In the genomic region with DNA sequence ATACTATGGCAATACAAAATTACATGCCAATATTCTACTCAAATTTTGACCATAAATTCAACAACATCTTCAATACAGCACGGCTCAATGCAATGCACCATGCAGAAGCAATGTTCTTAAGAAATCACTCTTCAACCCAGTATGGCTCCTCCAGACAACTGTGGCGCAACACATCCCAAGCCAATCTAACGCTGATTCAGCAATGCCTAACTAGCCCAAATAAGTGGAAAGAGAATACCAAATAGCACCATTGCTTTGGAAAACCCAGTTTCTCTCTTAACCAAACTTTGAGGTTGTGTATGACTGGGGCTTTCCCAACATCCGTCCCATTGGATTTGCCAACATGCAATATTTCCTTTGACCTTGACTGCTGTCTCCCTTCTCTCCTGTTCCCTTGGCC, we compare ENCODE assay signal across 26 cellular contexts.
"Had no signal": no experiment of that assay in that cellular context is flagged by ENCODE, and none has a peak within 500 bp of the region (broad histone marks: within the 10 kb centered on the region; RNA-seq: fewer than 3 reads in every experiment).

No MANE protein-coding gene starts in this region.

- ATAC-seq: activated naive CD4-positive, alpha-beta T cell treated with anti-CD3 and anti-CD28 coated beads, Interleukin-2, amount 50 U/mL, for 72 hours; activated naive CD8-positive, alpha-beta T cell treated with anti-CD3 and anti-CD28 coated beads, Interleukin-2, amount 50 U/mL, for 24 hours; activated T-cell treated with anti-CD3 and anti-CD28 coated beads, Interleukin-2, amount 50 U/mL, for 4 hours; body of pancreas; HepG2; Panc1 had no signal

- H3K4me1 ChIP-seq: ascending aorta, body of pancreas had no signal

- DNase-seq: activated B cell treated with CpG ODN at 0.5 μM for 24 hours; activated CD4-positive, alpha-beta T cell treated with anti-CD3 and anti-CD28 coated beads for 1 hour; activated CD4-positive, alpha-beta T cell treated with anti-CD3 and anti-CD28 coated beads, Interleukin-2, amount 10 ng/mL, durations not matched to agents 24 days and 14 days; activated CD4-positive, alpha-beta T cell treated with anti-CD3 and anti-CD28 coated beads, Interleukin-2, amount 50 U/mL, for 48 hours; activated CD8-positive, alpha-beta memory T cell treated with anti-CD3 and anti-CD28 coated beads for 24 hours; activated effector memory CD4-positive, alpha-beta T cell treated with anti-CD3 and anti-CD28 coated beads, Interleukin-2, amount 50 U/mL, for 16 hours; activated naive CD4-positive, alpha-beta T cell treated with Interleukin-2 at 50 U/mL for 16 hours; activated naive CD8-positive, alpha-beta T cell treated with anti-CD3 and anti-CD28 coated beads, Interleukin-2, amount 50 U/mL, for 24 hours; activated T-cell treated with anti-CD3 and anti-CD28 coated beads, Interleukin-2, amount 50 U/mL, for 4 hours; amniotic stem cell; body of pancreas; central memory CD4-positive, alpha-beta T cell; MG63; NCI-H1092; NCI-H1417; NCI-H1694 treated with DMSO at 0.1 percent for 48 hours; NCI-H2029 treated with DMSO at 0.1 percent for 48 hours; NCI-H510A treated with DMSO at 0.1 percent for 48 hours; NK-92 treated with Interleukin-12 subunit alpha and Interleukin-12 subunit beta, amount 100 ng/mL, for 24 hours; Right ventricle myocardium superior; T-helper 9 cell had no signal

- H3K27me3 ChIP-seq: ascending aorta, body of pancreas, MG63 had no signal

- H3K27ac ChIP-seq: ascending aorta, body of pancreas, RWPE1 had no signal

- H3K36me3 ChIP-seq: ascending aorta, MG63 had no signal

- H3K9me3 ChIP-seq: ascending aorta, body of pancreas, MG63 had no signal

- H3K4me3 ChIP-seq: ascending aorta, body of pancreas, MG63 had no signal
